8 cellular contexts compared by ENCODE assay signal in genomic region chr17:50783193-50783660, GRCh38. TPM values are rescaled to one million over a fixed set of nuclear protein-coding genes. Genes with fewer than 3 reads are reported as not detected.
DNase-seq lines count a peak whose midpoint lies in the region; FAIRE-seq and TF ChIP-seq lines count a peak whose summit lies in the region.
"Had no signal": no experiment of that assay in that cellular context is flagged by ENCODE, and none has a peak within 500 bp of the region (broad histone marks: within the 10 kb centered on the region; RNA-seq: fewer than 3 reads in every experiment).

No MANE protein-coding gene starts in this region.

- no peak overlapping the region for H3K4me2 ChIP-seq in osteoblast (ENCODE audit: insufficient read depth, low read length)

- no peak overlapping the region for H2AFZ ChIP-seq in osteoblast (ENCODE audit: low read length)

- no peaks in the 10 kb centered on the region for H3K79me2 ChIP-seq in osteoblast (ENCODE audit: insufficient read depth, low read length)

- TF ChIP-seq CTCF in osteoblast (IDR thresholded peaks at IDR 0.05; ENCODE audit: extremely low read depth, low read depth, low read length), result peak; percentile 97
- TF ChIP-seq CTCF in thyroid gland (IDR thresholded peaks at IDR 0.05), result peak; percentile 91 to 99 (median 98)

- H3K4me3 ChIP-seq in osteoblast (ENCODE audit: insufficient read depth, low read length), result no peak overlapping the region
- H3K4me3 ChIP-seq in thyroid gland (replicated peaks in 1 of 3), result no peak overlapping the region

- H3K4me1 ChIP-seq in osteoblast (ENCODE audit: insufficient read depth, low read length) (peaks cover 3% of the 10 kb centered on the region), thyroid gland (peaks cover 9 to 21% of the 10 kb centered on the region in 2 donors)

- peak; percentile 90 for DNase-seq in GM19239 (ENCODE audit: insufficient read length, low spot score)
- peak; percentile 58 for DNase-seq in NCI-H1092 (lab: John Stamatoyannopoulos, UW)
- peak; percentile 91 for DNase-seq in SK-N-DZ (ENCODE audit: low spot score)
- DNase-seq in activated gamma-delta T cell treated with Interleukin-2 at 50 U/mL for 16 hours, result peak; percentile 75
- peak; percentile 81 to 89 for DNase-seq in frontal cortex (ENCODE audit: low spot score in 2 of 2)
- peak; percentile 96 for DNase-seq in osteoblast (ENCODE audit: insufficient read length, low spot score, missing footprints)
- peak; percentile 82 to 85 for DNase-seq in thyroid gland

- no peaks in the 10 kb centered on the region for H3K9me3 ChIP-seq in osteoblast (ENCODE audit: low read depth, low read length)
- no peaks in the 10 kb centered on the region for H3K9me3 ChIP-seq in thyroid gland

- H3K27ac ChIP-seq in osteoblast (ENCODE audit: low read depth, low read length), result no peak overlapping the region
- no peak overlapping the region for H3K27ac ChIP-seq in thyroid gland

- FAIRE-seq in GM19239 (lab: Jason Lieb, UNC) (peak; percentile 80), frontal cortex (lab: Jason Lieb, UNC) (no peak)

- H4K20me1 ChIP-seq in osteoblast (ENCODE audit: insufficient read depth, low read length), result no peaks in the 10 kb centered on the region

- WGBS in thyroid gland, 2 donors, result 20 to 25% methylated on average over 7 of the region's 7 CpGs

- intact Hi-C loops in thyroid gland (cut with DNase I), result loop anchor here (2.0 to 10.0 kb wide), 2 partner anchors 60 to 172 kb away; no protein-coding TSS in a partner anchor

- H3K36me3 ChIP-seq in osteoblast (ENCODE audit: insufficient read depth, low read length), result no peaks in the 10 kb centered on the region
- H3K36me3 ChIP-seq in thyroid gland, result no peaks in the 10 kb centered on the region

- H3K27me3 ChIP-seq in osteoblast (ENCODE audit: insufficient read depth, low read length) (no peaks in the 10 kb centered on the region), thyroid gland (no peaks in the 10 kb centered on the region)

- no peak for TF ChIP-seq POLR2A in thyroid gland (IDR thresholded peaks at IDR 0.05)

RNA-seq across cellular contexts. Expression of gene ANKRD40CL, which starts 15.9 kb away (rescaled TPM):
- polyA plus RNA-seq in SK-N-DZ (2014; cell fraction: cytosol; rRNA removed), result not detected in 2 replicates
- not detected in 2 replicates for polyA plus RNA-seq in SK-N-DZ (2014; cell fraction: nucleus; rRNA removed)
- total RNA-seq in frontal cortex, result not detected
- total RNA-seq in osteoblast, result 0.36 TPM in 1 of 2 replicates, not detected in the other
- not detected for total RNA-seq in thyroid gland
- total RNA-seq: temporal lobe had no signal

RNA-seq across cellular contexts. Expression of gene WFIKKN2, which starts 52.2 kb away (rescaled TPM):
- 12.1 and 13.4 TPM in 2 replicates for polyA plus RNA-seq in SK-N-DZ (2014; cell fraction: cytosol; rRNA removed)
- polyA plus RNA-seq in SK-N-DZ (2014; cell fraction: nucleus; rRNA removed), result 10.9 and 20.0 TPM in 2 replicates
- total RNA-seq in frontal cortex, result 3.7 TPM
- under 0.01 TPM in 1 of 2 replicates, not detected in the other for total RNA-seq in osteoblast
- under 1 TPM in 1 of 4 donors, not detected in 3; 0.11 TPM for total RNA-seq in thyroid gland
